In genomic region chrX:69226459-69227158, GRCh38 we compare ENCODE assay signal across 28 cellular contexts.
"Had no signal": no experiment of that assay in that cellular context is flagged by ENCODE, and none has a peak within 500 bp of the region (broad histone marks: within the 10 kb centered on the region; RNA-seq: fewer than 3 reads in every experiment).

No MANE protein-coding gene starts in this region.

- DNase-seq: heart right ventricle; kidney glomerular epithelial cell; left cardiac atrium; lower lobe of right lung; mammary epithelial cell; mesenchymal stem cell; naive B cell; natural killer cell; nephron progenitor cell; ovary; right lobe of liver; stimulated activated CD4-positive, alpha-beta T cell treated with anti-CD3 and anti-CD28 coated beads, Interleukin-1b, Interleukin-23, amount 100 ng/mL, for 48 hours; stimulated activated CD4-positive, alpha-beta T cell treated with anti-CD3 and anti-CD28 coated beads, Interleukin-2, amount 100 ng/mL, for 48 hours; stimulated activated CD4-positive, alpha-beta T cell treated with anti-CD3 and anti-CD28 coated beads, Interleukin-4, amount 100 ng/mL, for 4 hours; stimulated activated CD8-positive, alpha-beta memory T cell treated with anti-CD3 and anti-CD28 coated beads, Interleukin-4, amount 100 ng/mL, for 48 hours; stimulated activated naive CD4-positive, alpha-beta T cell treated with Interleukin-2 at 50 U/mL for 16 hours; stimulated activated naive CD8-positive, alpha-beta T cell treated with anti-CD3 and anti-CD28 coated beads, Interleukin-15, amount 100 ng/mL, for 72 hours; substantia nigra had no signal

- H3K9me3 ChIP-seq: heart right ventricle, lower lobe of right lung, ovary, right atrium auricular region, right lobe of liver, tibial nerve, upper lobe of left lung had no signal

- H3K4me1 Mint-ChIP-seq: natural killer cell; stimulated activated memory B cell treated with anti-CD40 and anti-IgM and Interleukin-4, amounts not matched to agents 10 μg/mL and 1 μg/mL and 100 μg/mL, for 72 hours; stimulated activated naive CD8-positive, alpha-beta T cell treated with anti-CD3 and anti-CD28 coated beads, Interleukin-15, amount 100 ng/mL, for 72 hours had no signal

- H3K27ac ChIP-seq: heart right ventricle, hepatocyte, lower lobe of right lung, neural progenitor cell, ovary, right atrium auricular region, right lobe of liver, tibial nerve, upper lobe of left lung had no signal

- H3K27me3 Mint-ChIP-seq: stimulated activated memory B cell treated with anti-CD40 and anti-IgM and Interleukin-4, amounts not matched to agents 10 μg/mL and 1 μg/mL and 100 μg/mL, for 72 hours; stimulated activated naive CD8-positive, alpha-beta T cell treated with anti-CD3 and anti-CD28 coated beads, Interleukin-15, amount 100 ng/mL, for 72 hours had no signal

- H3K9me3 Mint-ChIP-seq: naive B cell; natural killer cell; stimulated activated memory B cell treated with anti-CD40 and anti-IgM and Interleukin-4, amounts not matched to agents 10 μg/mL and 1 μg/mL and 100 μg/mL, for 72 hours; stimulated activated naive CD8-positive, alpha-beta T cell treated with anti-CD3 and anti-CD28 coated beads, Interleukin-15, amount 100 ng/mL, for 72 hours had no signal

- H3K4me3 Mint-ChIP-seq: mesothelial cell of epicardium; natural killer cell; nephron progenitor cell; neural progenitor cell; stimulated activated memory B cell treated with anti-CD40 and anti-IgM and Interleukin-4, amounts not matched to agents 10 μg/mL and 1 μg/mL and 100 μg/mL, for 72 hours; stimulated activated naive CD8-positive, alpha-beta T cell treated with anti-CD3 and anti-CD28 coated beads, Interleukin-15, amount 100 ng/mL, for 72 hours had no signal

- H3K4me3 ChIP-seq: heart right ventricle, hepatocyte, lower lobe of right lung, neural progenitor cell, ovary, right atrium auricular region, right lobe of liver, smooth muscle cell, tibial nerve, upper lobe of left lung had no signal

- H3K27ac Mint-ChIP-seq: mesothelial cell of epicardium; natural killer cell; nephron progenitor cell; neural progenitor cell; progenitor cell of endocrine pancreas; stimulated activated memory B cell treated with anti-CD40 and anti-IgM and Interleukin-4, amounts not matched to agents 10 μg/mL and 1 μg/mL and 100 μg/mL, for 72 hours; stimulated activated naive CD8-positive, alpha-beta T cell treated with anti-CD3 and anti-CD28 coated beads, Interleukin-15, amount 100 ng/mL, for 72 hours had no signal

- H3K36me3 Mint-ChIP-seq: mesothelial cell of epicardium; naive B cell; natural killer cell; neural progenitor cell; stimulated activated memory B cell treated with anti-CD40 and anti-IgM and Interleukin-4, amounts not matched to agents 10 μg/mL and 1 μg/mL and 100 μg/mL, for 72 hours had no signal

- H3K4me1 ChIP-seq: lower lobe of right lung, right atrium auricular region, right lobe of liver had no signal

- ATAC-seq: heart right ventricle; left cardiac atrium; left lobe of liver; lower lobe of right lung; natural killer cell; right lobe of liver; stimulated activated memory B cell treated with anti-CD40 and anti-IgM and Interleukin-4, amounts not matched to agents 10 μg/mL and 1 μg/mL and 100 μg/mL, for 72 hours; stimulated activated naive CD8-positive, alpha-beta T cell treated with anti-CD3 and anti-CD28 coated beads, Interleukin-15, amount 100 ng/mL, for 72 hours had no signal

- H3K36me3 ChIP-seq: heart right ventricle, lower lobe of right lung, neural progenitor cell, ovary, right atrium auricular region, right lobe of liver, tibial nerve, upper lobe of left lung had no signal
